8 cellular contexts compared by ENCODE assay signal in genomic region chr11:65121447-65121864, GRCh38. TPM values are rescaled to one million over a fixed set of nuclear protein-coding genes. Genes with fewer than 3 reads are reported as not detected.
DNase-seq lines count a peak whose midpoint lies in the region; ATAC-seq and TF ChIP-seq lines count a peak whose summit lies in the region.

No MANE protein-coding gene starts in this region.

- ATAC-seq in GM18870 (IDR thresholded peaks at IDR 0.05; ENCODE audit: unreplicated experiment) = no peak
- no peak for ATAC-seq in HG03159 (IDR thresholded peaks at IDR 0.05; ENCODE audit: unreplicated experiment)

- H3K4me3 ChIP-seq in WERI-Rb-1 (ENCODE audit: low read depth, low read length) (peak overlapping the region; percentile 81), fibroblast of the aortic adventitia (ENCODE audit: low read depth, low read length) (peak overlapping the region; percentile 99)

- no peaks in the 10 kb centered on the region for H3K27me3 ChIP-seq in WERI-Rb-1 (ENCODE audit: insufficient read depth, low read depth, severe bottlenecking)

- no peaks in the 10 kb centered on the region for H3K9me3 ChIP-seq in WERI-Rb-1 (ENCODE audit: severe bottlenecking)

- DNase-seq in NCI-H146 (lab: John Stamatoyannopoulos, UW) (peak; percentile 15), NCI-H146 treated with DMSO at 0.1 percent for 48 hours (lab: John Stamatoyannopoulos, UW; ENCODE audit: unreplicated experiment) (no peak), WERI-Rb-1 (no peak), fibroblast of the aortic adventitia (ENCODE audit: low read depth) (no peak), retina (peak; percentile 23), epidermal melanocyte (ENCODE audit: insufficient read length, low spot score) (no peak)

- TF ChIP-seq CTCF in WERI-Rb-1 (IDR thresholded peaks at IDR 0.05; ENCODE audit: low read depth, low read length) (no peak), fibroblast of the aortic adventitia (IDR thresholded peaks at IDR 0.05; ENCODE audit: insufficient read depth, low read length) (no peak)

- H3K36me3 ChIP-seq in WERI-Rb-1 = peaks cover 78% of the 10 kb centered on the region

- peak overlapping the region; percentile 79 for H3K27ac ChIP-seq in WERI-Rb-1

RNA-seq across cellular contexts. Expression of gene FAU, which starts 0.5 kb away (rescaled TPM):
- 239 and 640 TPM in 2 replicates for total RNA-seq in fibroblast of the aortic adventitia (ENCODE audit: low replicate concordance)

RNA-seq across cellular contexts. Expression of gene MRPL49, which starts 0.7 kb away (rescaled TPM):
- total RNA-seq in fibroblast of the aortic adventitia (ENCODE audit: low replicate concordance) = 24.2 and 34.7 TPM in 2 replicates

RNA-seq across cellular contexts. Expression of gene ZNHIT2, which starts 4.0 kb away (rescaled TPM):
- total RNA-seq in fibroblast of the aortic adventitia (ENCODE audit: low replicate concordance) = 9.9 and 30.4 TPM in 2 replicates

RNA-seq across cellular contexts. Expression of gene TM7SF2, which starts 9.8 kb away (rescaled TPM):
- total RNA-seq in fibroblast of the aortic adventitia (ENCODE audit: low replicate concordance) = 9.2 and 10.0 TPM in 2 replicates

RNA-seq across cellular contexts. Expression of gene SYVN1, which starts 12.9 kb away (rescaled TPM):
- total RNA-seq in fibroblast of the aortic adventitia (ENCODE audit: low replicate concordance) = 10.4 and 24.3 TPM in 2 replicates

Comparison
In these comparisons a context has a peak if more than half of its experiments do, and no peak if none do; other contexts are left out.
1. DNase-seq: peak in NCI-H146 (single experiment) and retina (single experiment); none in NCI-H146 treated with DMSO at 0.1 percent for 48 hours (single experiment), WERI-Rb-1 (single experiment), fibroblast of the aortic adventitia (single experiment) and epidermal melanocyte (single experiment).